In genomic region chr13:46179576-46180368, GRCh38 we compare ENCODE assay signal across 8 cellular contexts.
DNase-seq lines count a peak whose midpoint lies in the region; ATAC-seq lines count a peak whose summit lies in the region.

No MANE protein-coding gene starts in this region.

- peaks cover 69% of the 10 kb centered on the region for H3K36me3 Mint-ChIP-seq in activated T-cell treated with anti-CD3 and anti-CD28 coated beads, Interleukin-2, amount 50 U/mL, for 24 hours (ENCODE audit: low read depth)
- peaks cover 10% of the 10 kb centered on the region for H3K36me3 Mint-ChIP-seq in memory B cell
- H3K36me3 Mint-ChIP-seq in stimulated activated naive CD8-positive, alpha-beta T cell treated with anti-CD3 and anti-CD28 coated beads, Interleukin-15, Interleukin-2, amounts not matched to agents 100 ng/mL and 50 ng/mL, for 24 hours (ENCODE audit: low read depth) = peaks cover 63% of the 10 kb centered on the region

- peak overlapping the region; percentile 97 for H3K4me3 Mint-ChIP-seq in activated T-cell treated with anti-CD3 and anti-CD28 coated beads, Interleukin-2, amount 50 U/mL, for 24 hours
- H3K4me3 Mint-ChIP-seq in memory B cell = peak overlapping the region; percentile 96
- peak overlapping the region; percentile 93 for H3K4me3 Mint-ChIP-seq in stimulated activated naive CD8-positive, alpha-beta T cell treated with anti-CD3 and anti-CD28 coated beads, Interleukin-15, Interleukin-2, amounts not matched to agents 100 ng/mL and 50 ng/mL, for 24 hours

- H3K27me3 Mint-ChIP-seq in activated T-cell treated with anti-CD3 and anti-CD28 coated beads, Interleukin-2, amount 50 U/mL, for 24 hours = no peaks in the 10 kb centered on the region
- H3K27me3 Mint-ChIP-seq in memory B cell = no peaks in the 10 kb centered on the region
- no peaks in the 10 kb centered on the region for H3K27me3 Mint-ChIP-seq in stimulated activated naive CD8-positive, alpha-beta T cell treated with anti-CD3 and anti-CD28 coated beads, Interleukin-15, Interleukin-2, amounts not matched to agents 100 ng/mL and 50 ng/mL, for 24 hours

- H3K27ac Mint-ChIP-seq in activated T-cell treated with anti-CD3 and anti-CD28 coated beads, Interleukin-2, amount 50 U/mL, for 24 hours = peak overlapping the region; percentile 98
- H3K27ac Mint-ChIP-seq in memory B cell = peak overlapping the region; percentile 80
- peak overlapping the region; percentile 94 for H3K27ac Mint-ChIP-seq in stimulated activated naive CD8-positive, alpha-beta T cell treated with anti-CD3 and anti-CD28 coated beads, Interleukin-15, Interleukin-2, amounts not matched to agents 100 ng/mL and 50 ng/mL, for 24 hours

- no peaks in the 10 kb centered on the region for H3K9me3 Mint-ChIP-seq in activated T-cell treated with anti-CD3 and anti-CD28 coated beads, Interleukin-2, amount 50 U/mL, for 24 hours
- H3K9me3 Mint-ChIP-seq in memory B cell = no peaks in the 10 kb centered on the region
- no peaks in the 10 kb centered on the region for H3K9me3 Mint-ChIP-seq in stimulated activated naive CD8-positive, alpha-beta T cell treated with anti-CD3 and anti-CD28 coated beads, Interleukin-15, Interleukin-2, amounts not matched to agents 100 ng/mL and 50 ng/mL, for 24 hours

- H3K4me1 Mint-ChIP-seq in activated T-cell treated with anti-CD3 and anti-CD28 coated beads, Interleukin-2, amount 50 U/mL, for 24 hours (ENCODE audit: low read depth) = peaks cover 70% of the 10 kb centered on the region
- H3K4me1 Mint-ChIP-seq in memory B cell = peaks cover 56% of the 10 kb centered on the region
- H3K4me1 Mint-ChIP-seq in stimulated activated naive CD8-positive, alpha-beta T cell treated with anti-CD3 and anti-CD28 coated beads, Interleukin-15, Interleukin-2, amounts not matched to agents 100 ng/mL and 50 ng/mL, for 24 hours (ENCODE audit: low read depth) = peaks cover 77% of the 10 kb centered on the region

- ATAC-seq in memory B cell (ENCODE audit: low read depth) (peak; percentile 34), GM21786 (IDR thresholded peaks at IDR 0.05; ENCODE audit: unreplicated experiment) (no peak)

- peak; percentile 67 for DNase-seq in NOMO-1 treated with dmso at 0.1 percent for 144 hours (lab: John Stamatoyannopoulos, UW; ENCODE audit: unreplicated experiment)
- peak; percentile 70 for DNase-seq in activated T-cell treated with anti-CD3 and anti-CD28 coated beads, Interleukin-2, amount 50 U/mL, for 24 hours
- DNase-seq in memory B cell (ENCODE audit: low spot score in 2 of 2) = peak; percentile 53 to 63
- DNase-seq in DMS53 (lab: John Stamatoyannopoulos, UW) = no peak
- DNase-seq in DMS53 treated with DMSO at 0.1 percent for 48 hours (lab: John Stamatoyannopoulos, UW; ENCODE audit: unreplicated experiment) = no peak
- no peak for DNase-seq in DMS 273 treated with DMSO at 0.1 percent for 48 hours (lab: John Stamatoyannopoulos, UW)

Comparison
In these comparisons a context has a peak if more than half of its experiments do, and no peak if none do; other contexts are left out.
1. DNase-seq: peak in NOMO-1 treated with dmso at 0.1 percent for 144 hours (single experiment), activated T-cell treated with anti-CD3 and anti-CD28 coated beads, Interleukin-2, amount 50 U/mL, for 24 hours (single experiment) and memory B cell (2 of 2); none in DMS53 (single experiment), DMS53 treated with DMSO at 0.1 percent for 48 hours (single experiment) and DMS 273 treated with DMSO at 0.1 percent for 48 hours (single experiment).
2. Peak in every context shown above with its lines, with median percentiles within 50 percentile points of each other: H3K27ac Mint-ChIP-seq and H3K4me3 Mint-ChIP-seq.